ENCODE assay signal across 17 cellular contexts in the genomic region with DNA sequence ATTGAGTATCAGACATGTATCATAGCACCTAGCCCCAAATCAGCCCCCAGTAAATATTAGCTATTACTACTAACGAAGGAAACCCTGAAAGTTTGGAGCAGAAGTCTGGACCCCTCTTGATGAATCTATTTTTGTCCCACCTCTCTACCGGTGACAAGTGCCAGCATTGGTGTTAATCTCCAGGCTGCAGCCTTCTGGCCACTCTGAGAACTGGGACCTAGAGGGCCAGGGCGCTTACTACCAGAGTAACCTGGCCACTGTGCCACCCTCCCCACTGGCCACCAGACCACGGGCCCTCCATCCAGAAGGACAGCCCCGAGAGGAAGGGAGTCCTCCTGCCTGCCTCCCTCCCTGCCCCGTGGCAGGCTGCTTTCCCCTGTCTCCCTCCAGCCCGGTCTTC. TPM values are rescaled to one million over a fixed set of nuclear protein-coding genes. Genes with fewer than 3 reads are reported as not detected.
A peak's percentile ranks its signal among the peaks of the same experiment; 100 is the strongest.
DNase-seq lines count a peak whose midpoint lies in the region; ATAC-seq, FAIRE-seq and TF ChIP-seq lines count a peak whose summit lies in the region.
"Had no signal": no experiment of that assay in that cellular context is flagged by ENCODE, and none has a peak within 500 bp of the region (broad histone marks: within the 10 kb centered on the region; RNA-seq: fewer than 3 reads in every experiment).

No MANE protein-coding gene starts in this region.

- 18 to 31% methylated on average over 7 of the region's 7 CpGs for WGBS in heart right ventricle, 2 donors
- WGBS in urinary bladder: 27% methylated on average over 7 of the region's 7 CpGs

- DNase-seq in Karpas-422: no peak
- no peak for DNase-seq in heart right ventricle
- no peak for DNase-seq in neural progenitor cell (ENCODE audit: low spot score)
- DNase-seq in RCC 7860 (ENCODE audit: low spot score): no peak
- DNase-seq in 8988T: no peak
- DNase-seq: activated CD4-positive, alpha-beta T cell treated with anti-CD3 and anti-CD28 coated beads for 48 hours; activated T-cell treated with anti-CD3 and anti-CD28 coated beads, Interleukin-2, amount 50 U/mL, for 4 hours; effector CD8-positive, alpha-beta T cell; GF-D8; IMR-90; NCI-H1417; NCI-H510A; occipital lobe; Peyer's patch; T-helper 17 cell had no signal

- H3K36me3 ChIP-seq in Karpas-422 (ENCODE audit: insufficient read depth, low read length): no peaks in the 10 kb centered on the region
- H3K36me3 ChIP-seq in heart right ventricle: peaks cover 0 to 8% (median 0%) of the 10 kb centered on the region in 9 donors
- H3K36me3 ChIP-seq in neural progenitor cell: no peaks in the 10 kb centered on the region
- H3K36me3 ChIP-seq in urinary bladder (ENCODE audit: insufficient read depth): no peaks in the 10 kb centered on the region
- H3K36me3 ChIP-seq: Peyer's patch had no signal

- intact Hi-C loops in heart right ventricle (cut with DNase I): no loop called here

- FAIRE-seq in RCC 7860 (lab: Jason Lieb, UNC): no peak

- H3K9me3 ChIP-seq in Karpas-422 (ENCODE audit: low read length): no peaks in the 10 kb centered on the region
- no peaks in the 10 kb centered on the region for H3K9me3 ChIP-seq in heart right ventricle
- no peaks in the 10 kb centered on the region for H3K9me3 ChIP-seq in neural progenitor cell (ENCODE audit: low read depth)
- H3K9me3 ChIP-seq: Peyer's patch had no signal

- TF ChIP-seq CTCF in heart right ventricle (IDR thresholded peaks at IDR 0.05) (peak in 1 of 9 donors; percentile 13), neural progenitor cell (IDR thresholded peaks at IDR 0.05) (no peak)

- H3K4me3 Mint-ChIP-seq in neural progenitor cell: no peak overlapping the region
- H3K4me3 Mint-ChIP-seq: activated T-cell treated with anti-CD3 and anti-CD28 coated beads, Interleukin-2, amount 50 U/mL, for 4 hours; T-helper 17 cell had no signal

- H3K79me2 ChIP-seq in Karpas-422 (ENCODE audit: low read length) (no peaks in the 10 kb centered on the region), neural progenitor cell (ENCODE audit: low read depth) (no peaks in the 10 kb centered on the region)

- no peaks in the 10 kb centered on the region for H3K9me2 ChIP-seq in Karpas-422 (replicated peaks; ENCODE audit: insufficient read depth, low read length)

- ATAC-seq in heart right ventricle: peak; percentile 14 to 82 (median 67)
- no peak for ATAC-seq in HG03354 (IDR thresholded peaks at IDR 0.05; ENCODE audit: poor library complexity, severe bottlenecking, unreplicated experiment)
- ATAC-seq: activated T-cell treated with anti-CD3 and anti-CD28 coated beads, Interleukin-2, amount 50 U/mL, for 4 hours; T-helper 17 cell had no signal

- no peak overlapping the region for H3K4me3 ChIP-seq in Karpas-422 (ENCODE audit: low read length)
- peak overlapping the region in 9 of 10 donors; percentile 17 to 52 (median 42) for H3K4me3 ChIP-seq in heart right ventricle
- H3K4me3 ChIP-seq in neural progenitor cell: no peak overlapping the region
- H3K4me3 ChIP-seq in urinary bladder (ENCODE audit: low read depth, low read length): peak overlapping the region; percentile 14

- H3K27ac Mint-ChIP-seq in neural progenitor cell: peak overlapping the region; percentile 89
- H3K27ac Mint-ChIP-seq: T-helper 17 cell had no signal

- H4K20me1 ChIP-seq in Karpas-422 (ENCODE audit: insufficient read depth, low read depth, low read length): no peaks in the 10 kb centered on the region
- H4K20me1 ChIP-seq in neural progenitor cell (ENCODE audit: low read depth): no peaks in the 10 kb centered on the region

- peaks cover 51% of the 10 kb centered on the region for H3K4me1 Mint-ChIP-seq in neural progenitor cell

- no peaks in the 10 kb centered on the region for H3K36me3 Mint-ChIP-seq in neural progenitor cell

- H3K27ac ChIP-seq in Karpas-422 (ENCODE audit: low read length): no peak overlapping the region
- peak overlapping the region in 5 of 10 donors; percentile 47 to 76 (median 68) for H3K27ac ChIP-seq in heart right ventricle
- H3K27ac ChIP-seq in neural progenitor cell: no peak overlapping the region
- peak overlapping the region; percentile 27 for H3K27ac ChIP-seq in urinary bladder (ENCODE audit: low read depth)

- peaks cover 13% of the 10 kb centered on the region for H3K4me1 ChIP-seq in Karpas-422 (ENCODE audit: low read length)
- H3K4me1 ChIP-seq in heart right ventricle: peaks cover 0 to 34% (median 16%) of the 10 kb centered on the region in 9 donors
- H3K4me1 ChIP-seq in neural progenitor cell: peaks cover 26% of the 10 kb centered on the region
- no peaks in the 10 kb centered on the region for H3K4me1 ChIP-seq in urinary bladder (ENCODE audit: insufficient read depth)

- H3K4me2 ChIP-seq in Karpas-422 (ENCODE audit: low read depth, low read length, poor library complexity, severe bottlenecking) (peak overlapping the region; percentile 36), neural progenitor cell (no peak overlapping the region)

- H3K27me3 Mint-ChIP-seq in neural progenitor cell (ENCODE audit: insufficient read depth, low read depth): peaks cover 19% of the 10 kb centered on the region

- no peaks in the 10 kb centered on the region for H3K9me3 Mint-ChIP-seq in neural progenitor cell
- H3K9me3 Mint-ChIP-seq: activated T-cell treated with anti-CD3 and anti-CD28 coated beads, Interleukin-2, amount 50 U/mL, for 4 hours had no signal

- H2AFZ ChIP-seq in Karpas-422 (ENCODE audit: low read length) (no peak overlapping the region; the same call in 1 of the 2 replicates), neural progenitor cell (replicated peaks) (peak overlapping the region; percentile 47)

- no peaks in the 10 kb centered on the region for H3K27me3 ChIP-seq in Karpas-422 (ENCODE audit: low read length)
- no peaks in the 10 kb centered on the region for H3K27me3 ChIP-seq in heart right ventricle
- H3K27me3 ChIP-seq in neural progenitor cell: no peaks in the 10 kb centered on the region
- H3K27me3 ChIP-seq: Peyer's patch had no signal

- H3K9ac ChIP-seq in Karpas-422 (ENCODE audit: low read length) (peak overlapping the region; percentile 25; the same call in 1 of the 2 replicates), neural progenitor cell (no peak overlapping the region)

- H3F3A ChIP-seq in neural progenitor cell (ENCODE audit: low read depth): no peaks in the 10 kb centered on the region

RNA-seq across cellular contexts. Expression of a gene that starts 0.3 kb away (rescaled TPM):
- not detected in 2 replicates for total RNA-seq in Karpas-422 (2014; rRNA removed; shearing (Covaris generic); ENCODE audit: low replicate concordance)
- total RNA-seq in heart right ventricle (1 to 10 TPM in 7 of 10 donors, under 1 TPM in 3; 0.90 to 2.8 (median 1.2) TPM), neural progenitor cell (ENCODE audit: low replicate concordance) (not detected in 2 replicates), urinary bladder (10.8 TPM)
- polyA plus RNA-seq in heart right ventricle (1 to 10 TPM; 1.2 to 2.7 TPM), urinary bladder (82.8 TPM)
- total RNA-seq: IMR-90 had no signal
- polyA plus RNA-seq: IMR-90 had no signal

Comparison
In these comparisons a context has a peak if more than half of its experiments do, and no peak if none do; other contexts are left out.
1. H3K4me3 ChIP-seq: peak in heart right ventricle (9 of 10) and urinary bladder (single experiment); none in Karpas-422 (single experiment) and neural progenitor cell (single experiment).